In the genomic region with DNA sequence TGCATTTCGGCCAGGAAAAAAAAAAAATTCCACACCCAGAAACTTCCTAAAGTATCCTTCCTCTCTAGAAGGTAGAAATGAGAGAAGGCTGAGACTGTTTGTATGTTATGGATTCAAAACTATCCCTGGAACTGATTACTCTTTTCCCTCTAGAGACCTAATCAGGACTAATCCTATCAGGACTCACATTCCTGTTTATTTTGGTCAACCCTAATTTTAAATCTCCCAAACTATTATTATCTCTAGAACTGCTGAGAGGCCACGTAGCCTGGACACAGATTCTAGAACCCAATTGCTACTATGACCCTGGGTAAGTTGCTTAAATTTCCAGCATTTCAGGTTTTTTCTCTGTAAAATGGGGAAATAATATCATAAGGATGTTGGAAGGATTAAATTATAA, we compare ENCODE assay signal across 21 cellular contexts.
"Had no signal": no experiment of that assay in that cellular context is flagged by ENCODE, and none has a peak within 500 bp of the region (broad histone marks: within the 10 kb centered on the region; RNA-seq: fewer than 3 reads in every experiment).

No MANE protein-coding gene starts in this region.

- H3K4me3 ChIP-seq: K562, Peyer's patch had no signal

- H3K27ac ChIP-seq: Peyer's patch had no signal

- H3K4me1 ChIP-seq: Peyer's patch had no signal

- H3K27me3 ChIP-seq: Peyer's patch had no signal

- ATAC-seq: activated T-helper 17 cell treated with anti-CD3 and anti-CD28 coated beads, Interleukin-2, amount 50 U/mL, for 72 hours; K562; T-helper 17 cell had no signal

- DNase-seq: activated B cell treated with CpG ODN at 0.5 μM for 24 hours; activated CD4-positive, alpha-beta memory T cell treated with anti-CD3 and anti-CD28 coated beads, Interleukin-2, amount 10 ng/mL, durations not matched to agents 7 days and 5 days; activated CD4-positive, alpha-beta T cell treated with anti-CD3 and anti-CD28 coated beads for 1 hour; activated CD4-positive, alpha-beta T cell treated with anti-CD3 and anti-CD28 coated beads, Interleukin-2, amount 10 ng/mL, durations not matched to agents 7 days and 5 days; activated gamma-delta T cell; activated naive CD4-positive, alpha-beta T cell treated with anti-CD3 and anti-CD28 coated beads for 36 hours; activated T-cell treated with anti-CD3 and anti-CD28 coated beads for 4 hours; activated T-cell treated with anti-CD3 and anti-CD28 coated beads, Interleukin-2, amount 50 U/mL, for 48 hours; amygdala; Karpas-422; NCI-H1105 treated with DMSO at 0.1 percent for 48 hours; NCI-H1436 treated with DMSO at 0.1 percent for 48 hours; NCI-H187; NCI-H2081; NCI-H524; Peyer's patch; SIG-M5; T-helper 17 cell; T1000 had no signal

- H3K9me3 ChIP-seq: Peyer's patch had no signal

- H3K36me3 ChIP-seq: Peyer's patch had no signal
